In the genomic region with DNA sequence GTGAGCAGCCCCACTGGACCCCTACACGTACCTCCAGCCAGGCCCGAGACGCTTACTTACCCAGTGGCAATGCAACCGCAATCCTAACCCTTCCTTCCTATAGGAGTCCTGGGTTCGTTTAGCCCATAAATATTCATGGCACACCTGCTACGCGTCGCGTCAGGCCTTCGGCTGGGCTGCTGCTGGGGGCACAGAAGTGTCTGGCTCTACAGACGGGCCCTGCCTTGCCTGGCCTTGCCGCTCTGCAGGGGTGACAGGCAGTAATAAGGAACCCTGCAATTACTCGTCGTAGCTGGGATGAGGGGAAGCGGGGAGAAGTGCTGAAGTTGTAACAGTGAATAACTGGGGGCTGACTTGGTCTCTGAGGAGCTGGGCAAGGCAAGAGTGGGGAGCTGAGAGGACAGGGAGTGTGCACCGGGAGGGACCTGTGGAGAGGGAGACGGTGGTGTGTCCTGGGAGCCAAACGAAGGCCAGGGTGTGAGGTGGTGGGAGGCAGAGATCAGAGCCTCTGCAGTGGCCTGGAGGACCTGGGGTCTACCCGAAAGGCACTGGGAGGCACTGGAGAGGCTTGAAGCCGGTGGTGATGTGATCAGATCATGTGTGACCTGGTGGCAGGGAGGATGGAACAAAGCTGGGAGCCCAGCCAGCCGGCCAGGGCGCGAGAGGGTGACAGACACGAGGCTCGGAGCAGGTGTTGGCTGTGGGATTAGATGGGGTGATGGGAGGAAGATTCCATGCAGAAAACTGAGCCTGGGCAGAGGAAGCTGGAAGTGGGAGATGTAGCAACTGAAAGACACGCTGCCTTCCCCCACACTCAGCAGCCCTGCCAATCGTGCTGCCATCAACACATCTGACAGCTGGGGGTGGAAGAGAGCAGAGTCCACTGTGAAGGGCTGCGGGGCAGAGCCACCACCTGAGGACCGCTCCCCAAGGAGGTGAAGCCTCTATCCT, we compare ENCODE assay signal across 9 cellular contexts. TPM values are rescaled to one million over a fixed set of nuclear protein-coding genes. Genes with fewer than 3 reads are reported as not detected.
A peak's percentile ranks its signal among the peaks of the same experiment; 100 is the strongest.
DNase-seq lines count a peak whose midpoint lies in the region; ATAC-seq and TF ChIP-seq lines count a peak whose summit lies in the region.
"Had no signal": no experiment of that assay in that cellular context is flagged by ENCODE, and none has a peak within 500 bp of the region (broad histone marks: within the 10 kb centered on the region; RNA-seq: fewer than 3 reads in every experiment).

No MANE protein-coding gene starts in this region.

- ATAC-seq in GM21528 (IDR thresholded peaks at IDR 0.05; ENCODE audit: low FRiP score, unreplicated experiment), result no peak

- no peaks in the 10 kb centered on the region for H4K20me1 ChIP-seq in neural progenitor cell (ENCODE audit: low read depth)

- peaks cover 5% of the 10 kb centered on the region for H3K27me3 Mint-ChIP-seq in neural progenitor cell (ENCODE audit: insufficient read depth, low read depth)

- H3K27me3 ChIP-seq in neural progenitor cell, result no peaks in the 10 kb centered on the region

- no peaks in the 10 kb centered on the region for H3K9me3 Mint-ChIP-seq in neural progenitor cell
- H3K9me3 Mint-ChIP-seq: memory B cell had no signal

- no peak overlapping the region for H2AFZ ChIP-seq in neural progenitor cell (replicated peaks)

- no peaks in the 10 kb centered on the region for H3K79me2 ChIP-seq in neural progenitor cell (ENCODE audit: low read depth)

- peak overlapping the region; percentile 39 for H3K4me3 Mint-ChIP-seq in neural progenitor cell
- H3K4me3 Mint-ChIP-seq: memory B cell had no signal

- peaks cover 16% of the 10 kb centered on the region for H3K4me1 ChIP-seq in neural progenitor cell

- H3K9ac ChIP-seq in neural progenitor cell, result no peak overlapping the region

- H3K4me3 ChIP-seq in choroid plexus epithelial cell (ENCODE audit: low read depth, low read length) (no peak overlapping the region), neural progenitor cell (no peak overlapping the region)

- no peak overlapping the region for H3K4me2 ChIP-seq in neural progenitor cell

- H3F3A ChIP-seq in neural progenitor cell (ENCODE audit: low read depth), result peaks cover 6% of the 10 kb centered on the region

- no peaks in the 10 kb centered on the region for H3K36me3 ChIP-seq in neural progenitor cell

- H3K36me3 Mint-ChIP-seq in neural progenitor cell, result peaks cover 46% of the 10 kb centered on the region
- H3K36me3 Mint-ChIP-seq: memory B cell had no signal

- H3K9me3 ChIP-seq in neural progenitor cell (ENCODE audit: low read depth), result no peaks in the 10 kb centered on the region

- H3K27ac ChIP-seq in neural progenitor cell, result no peak overlapping the region

- H3K4me1 Mint-ChIP-seq in neural progenitor cell, result peaks cover 37% of the 10 kb centered on the region
- H3K4me1 Mint-ChIP-seq: memory B cell had no signal

- DNase-seq in ELF-1 (ENCODE audit: low read depth, low spot score), result peak; percentile 35
- peak; percentile 83 for DNase-seq in NCI-H2196 treated with DMSO at 0.1 percent for 48 hours (lab: John Stamatoyannopoulos, UW; ENCODE audit: unreplicated experiment)
- no peak for DNase-seq in choroid plexus epithelial cell (ENCODE audit: low read depth)
- DNase-seq in neural progenitor cell (ENCODE audit: low spot score), result peak; percentile 63
- DNase-seq in SW 1271 (lab: John Stamatoyannopoulos, UW), result no peak
- no peak for DNase-seq in cerebellar nuclear complex (lab: John Stamatoyannopoulos, UW)
- no peak for DNase-seq in activated CD8-positive, alpha-beta memory T cell treated with anti-CD3 and anti-CD28 coated beads for 24 hours

- peak overlapping the region; percentile 93 for H3K27ac Mint-ChIP-seq in neural progenitor cell
- H3K27ac Mint-ChIP-seq: memory B cell had no signal

- peak; percentile 33 for TF ChIP-seq CTCF in choroid plexus epithelial cell (conservative IDR thresholded peaks at IDR 0.05; ENCODE audit: low read depth, low read length)
- peak; percentile 46 for TF ChIP-seq CTCF in neural progenitor cell (IDR thresholded peaks at IDR 0.05)

RNA-seq across cellular contexts. Expression of a gene that starts 36.4 kb away (rescaled TPM):
- total RNA-seq in neural progenitor cell (ENCODE audit: low replicate concordance), result 15.2 and 25.3 TPM in 2 replicates

Comparison
In these comparisons a context has a peak if more than half of its experiments do, and no peak if none do; other contexts are left out.
1. DNase-seq: peak in ELF-1 (single experiment), NCI-H2196 treated with DMSO at 0.1 percent for 48 hours (single experiment) and neural progenitor cell (single experiment); none in choroid plexus epithelial cell (single experiment), SW 1271 (0 of 2), cerebellar nuclear complex (0 of 2) and activated CD8-positive, alpha-beta memory T cell treated with anti-CD3 and anti-CD28 coated beads for 24 hours (single experiment).